In genomic region chr5:118435131-118435530, GRCh38 we compare ENCODE assay signal across 19 cellular contexts.
A peak's percentile ranks its signal among the peaks of the same experiment; 100 is the strongest.
DNase-seq lines count a peak whose midpoint lies in the region; ATAC-seq lines count a peak whose summit lies in the region.
"Had no signal": no experiment of that assay in that cellular context is flagged by ENCODE, and none has a peak within 500 bp of the region (broad histone marks: within the 10 kb centered on the region; RNA-seq: fewer than 3 reads in every experiment).

No MANE protein-coding gene starts in this region.

- no peaks in the 10 kb centered on the region for H3K9me3 ChIP-seq in right cardiac atrium (ENCODE audit: control insufficient read depth, low read length)
- H3K9me3 ChIP-seq: A549; BE2C; BLaER1 treated with 17β-estradiol and CSF1 and Interleukin-3, amounts not matched to agents 10 nM and 100 nM; HAP-1 had no signal

- H3K4me1 ChIP-seq in right cardiac atrium (ENCODE audit: control insufficient read depth, insufficient read depth, low read length), result no peaks in the 10 kb centered on the region
- H3K4me1 ChIP-seq: A549, BE2C, HAP-1 had no signal

- peak; percentile 73 for ATAC-seq in Right ventricle myocardium superior (ENCODE audit: poor library complexity)
- ATAC-seq in right cardiac atrium, result no peak
- no peak for ATAC-seq in GM18511 (IDR thresholded peaks at IDR 0.05; ENCODE audit: unreplicated experiment)
- ATAC-seq in HG03442 (IDR thresholded peaks at IDR 0.05; ENCODE audit: unreplicated experiment), result no peak
- ATAC-seq: A549 had no signal

- no peaks in the 10 kb centered on the region for H3K27me3 ChIP-seq in right cardiac atrium (ENCODE audit: control insufficient read depth, insufficient read depth)
- H3K27me3 ChIP-seq: BE2C; BLaER1 treated with 17β-estradiol and CSF1 and Interleukin-3, amounts not matched to agents 10 nM and 100 nM had no signal

- DNase-seq in Right ventricle myocardium superior, result no peak
- no peak for DNase-seq in right cardiac atrium
- DNase-seq in astrocyte of the hippocampus (ENCODE audit: low read depth, low spot score), result peak; percentile 5
- peak; percentile 6 for DNase-seq in glomerular visceral epithelial cell (ENCODE audit: extremely low spot score)
- DNase-seq: 8988T; ACHN; AML-193; BE2C; CD4-positive, alpha-beta T cell; CD8-positive, alpha-beta memory T cell; DMS 273 treated with DMSO at 0.1 percent for 48 hours; DMS79; GF-D8; GOT3 had no signal

- 81% methylated on average over 4 of the region's 4 CpGs for WGBS in right cardiac atrium

- H3K27ac ChIP-seq in right cardiac atrium (ENCODE audit: low read length), result no peak overlapping the region
- H3K27ac ChIP-seq: A549; BLaER1 treated with 17β-estradiol and CSF1 and Interleukin-3, amounts not matched to agents 10 nM and 100 nM had no signal

- H3K4me3 ChIP-seq in right cardiac atrium (ENCODE audit: low read length), result no peak overlapping the region
- H3K4me3 ChIP-seq: A549; BLaER1 treated with 17β-estradiol and CSF1 and Interleukin-3, amounts not matched to agents 10 nM and 100 nM; HAP-1 had no signal

- intact Hi-C loops in Right ventricle myocardium superior (cut with DNase I) (no loop called here), right cardiac atrium (cut with DNase I) (no loop called here)

Comparison
In these comparisons a context has a peak if more than half of its experiments do, and no peak if none do; other contexts are left out.
1. DNase-seq: peak in astrocyte of the hippocampus (single experiment) and glomerular visceral epithelial cell (single experiment); none in Right ventricle myocardium superior (single experiment) and right cardiac atrium (0 of 3).